In genomic region chr1:244834596-244835275, GRCh38 we compare ENCODE assay signal across 8 cellular contexts. TPM values are rescaled to one million over a fixed set of nuclear protein-coding genes. Genes with fewer than 3 reads are reported as not detected.
DNase-seq lines count a peak whose midpoint lies in the region; ATAC-seq and TF ChIP-seq lines count a peak whose summit lies in the region.

No MANE protein-coding gene starts in this region.

- peak overlapping the region; percentile 99 for H3K27ac Mint-ChIP-seq in CD4-positive, alpha-beta T cell
- peak overlapping the region; percentile 99 for H3K27ac Mint-ChIP-seq in activated CD4-positive, alpha-beta memory T cell treated with anti-CD3 and anti-CD28 coated beads, Interleukin-2, amount 10 ng/mL, durations not matched to agents 7 days and 5 days

- H3K9me3 Mint-ChIP-seq in CD4-positive, alpha-beta T cell = no peaks in the 10 kb centered on the region
- H3K9me3 Mint-ChIP-seq in activated CD4-positive, alpha-beta memory T cell treated with anti-CD3 and anti-CD28 coated beads, Interleukin-2, amount 10 ng/mL, durations not matched to agents 7 days and 5 days = no peaks in the 10 kb centered on the region

- peaks cover 44% of the 10 kb centered on the region for H3K36me3 Mint-ChIP-seq in CD4-positive, alpha-beta T cell (ENCODE audit: low read depth)
- peaks cover 38% of the 10 kb centered on the region for H3K36me3 Mint-ChIP-seq in activated CD4-positive, alpha-beta memory T cell treated with anti-CD3 and anti-CD28 coated beads, Interleukin-2, amount 10 ng/mL, durations not matched to agents 7 days and 5 days (ENCODE audit: low read depth)

- no peaks in the 10 kb centered on the region for H3K27me3 Mint-ChIP-seq in CD4-positive, alpha-beta T cell
- no peaks in the 10 kb centered on the region for H3K27me3 Mint-ChIP-seq in activated CD4-positive, alpha-beta memory T cell treated with anti-CD3 and anti-CD28 coated beads, Interleukin-2, amount 10 ng/mL, durations not matched to agents 7 days and 5 days

- POLR2A ChIA-PET in CD4-positive, alpha-beta T cell (lab: Charles Lee) = interaction anchor here (0.6 to 16.6 kb wide), 32 partner anchors 9 to 1604 kb away, joined by 3 to 1262 read pairs (median 6); partner anchors contain the start of genes ADSS2, CATSPERE, CEP170 and DESI2
- POLR2A ChIA-PET in activated CD4-positive, alpha-beta memory T cell treated with anti-CD3 and anti-CD28 coated beads, Interleukin-2, amount 10 ng/mL, durations not matched to agents 7 days and 5 days (lab: Charles Lee) = interaction anchor here (1.0 to 16.7 kb wide), 13 partner anchors 9 to 787 kb away, joined by 3 to 925 read pairs (median 9); partner anchors contain the start of genes ADSS2, DESI2 and HNRNPU

- peaks cover 46% of the 10 kb centered on the region for H3K4me1 Mint-ChIP-seq in CD4-positive, alpha-beta T cell (ENCODE audit: low read depth)
- H3K4me1 Mint-ChIP-seq in activated CD4-positive, alpha-beta memory T cell treated with anti-CD3 and anti-CD28 coated beads, Interleukin-2, amount 10 ng/mL, durations not matched to agents 7 days and 5 days = peaks cover 47% of the 10 kb centered on the region

- CTCF ChIA-PET in CD4-positive, alpha-beta T cell (lab: Charles Lee) = interaction anchor here (0.8 to 5.9 kb wide), 6 partner anchors 12 to 208 kb away, joined by 4 to 63 read pairs (median 11); partner anchors contain the start of gene HNRNPU
- CTCF ChIA-PET in activated CD4-positive, alpha-beta memory T cell treated with anti-CD3 and anti-CD28 coated beads, Interleukin-2, amount 10 ng/mL, durations not matched to agents 7 days and 5 days (lab: Charles Lee) = interaction anchor here (1.0 to 7.8 kb wide), 9 partner anchors 18 to 208 kb away, joined by 3 to 92 read pairs (median 11); partner anchors contain the start of gene HNRNPU

- TF ChIP-seq CTCF in CD4-positive, alpha-beta T cell (IDR thresholded peaks at IDR 0.05) = no peak

- no peaks in the 10 kb centered on the region for H3K27me3 ChIP-seq in CD4-positive, alpha-beta T cell (ENCODE audit: control insufficient read depth, insufficient read depth, low read length)

- peak overlapping the region; percentile 98 for H3K4me3 Mint-ChIP-seq in CD4-positive, alpha-beta T cell
- peak overlapping the region; percentile 83 for H3K4me3 Mint-ChIP-seq in activated CD4-positive, alpha-beta memory T cell treated with anti-CD3 and anti-CD28 coated beads, Interleukin-2, amount 10 ng/mL, durations not matched to agents 7 days and 5 days

- H3K27ac ChIP-seq in CD4-positive, alpha-beta T cell (ENCODE audit: low read depth, low read length) = peak overlapping the region; percentile 97

- intact Hi-C loops in CD4-positive, alpha-beta T cell (cut with DNase I, micrococcal nuclease) = loop anchor here (1.0 to 10.0 kb wide), 12 partner anchors 29 to 1580 kb away; partner anchors contain the start of genes ADSS2 (in 1 of the 2), CATSPERE (in 1 of the 2), CEP170 (in 1 of the 2) and DESI2 (in 1 of the 2)

- no peaks in the 10 kb centered on the region for H3K9me3 ChIP-seq in CD4-positive, alpha-beta T cell (ENCODE audit: control insufficient read depth, low read length)

- peak in 9 of 10 experiments; percentile 76 to 87 (median 82) for DNase-seq in CD4-positive, alpha-beta T cell
- DNase-seq in NCI-H82 (lab: John Stamatoyannopoulos, UW) = peak; percentile 97
- peak; percentile 89 for DNase-seq in activated CD4-positive, alpha-beta memory T cell treated with anti-CD3 and anti-CD28 coated beads, Interleukin-2, amount 10 ng/mL, durations not matched to agents 7 days and 5 days
- DNase-seq in effector CD4-positive, alpha-beta T cell = peak; percentile 82
- peak; percentile 81 for DNase-seq in middle frontal gyrus (ENCODE audit: extremely low spot score, low spot score)
- DNase-seq in stimulated activated CD8-positive, alpha-beta memory T cell treated with anti-CD3 and anti-CD28 coated beads, Interleukin-4, amount 100 ng/mL, for 4 hours (ENCODE audit: low read depth in 2 of 2, low spot score in 1 of 2) = peak; percentile 67 to 83

- peak; percentile 64 for ATAC-seq in CD4-positive, alpha-beta T cell (ENCODE audit: poor library complexity)
- ATAC-seq in GM19351 (IDR thresholded peaks at IDR 0.05; ENCODE audit: unreplicated experiment) (peak; percentile 65), HG03469 (IDR thresholded peaks at IDR 0.05; ENCODE audit: unreplicated experiment) (peak; percentile 52)

RNA-seq across cellular contexts. Expression of gene COX20, which starts 0.7 kb away (rescaled TPM):
- total RNA-seq in CD4-positive, alpha-beta T cell = 10 to 100 TPM; 14.5 to 16.8 TPM
- total RNA-seq in activated CD4-positive, alpha-beta memory T cell treated with anti-CD3 and anti-CD28 coated beads, Interleukin-2, amount 10 ng/mL, durations not matched to agents 7 days and 5 days = 10 to 100 TPM; 22.2 to 22.9 TPM

RNA-seq across cellular contexts. Expression of gene HNRNPU, which starts 29.6 kb away (rescaled TPM):
- total RNA-seq in CD4-positive, alpha-beta T cell = 100 to 1,000 TPM; 415 TPM
- total RNA-seq in activated CD4-positive, alpha-beta memory T cell treated with anti-CD3 and anti-CD28 coated beads, Interleukin-2, amount 10 ng/mL, durations not matched to agents 7 days and 5 days = 100 to 1,000 TPM; 364 to 371 TPM

Comparison
In these comparisons a context has a peak if more than half of its experiments do, and no peak if none do; other contexts are left out.
1. Peak in every context shown above with its lines: DNase-seq, ATAC-seq and H3K27ac ChIP-seq.